ENCODE assay signal across 1 cellular context in genomic region chr1:43329995-43330751, GRCh38.
A peak's percentile ranks its signal among the peaks of the same experiment; 100 is the strongest.
TF ChIP-seq lines count a peak whose summit lies in the region.

No MANE protein-coding gene starts in this region.

TF ChIP-seq in HEK293, 187 proteins besides CTCF, POLR2A, EP300 and RAD21 (continued from another document):
- no peak for TF ChIP-seq REST (tag by site-specific recombination; IDR thresholded peaks at IDR 0.05)
- TF ChIP-seq ZNF266 (tag by site-specific recombination; IDR thresholded peaks at IDR 0.05; ENCODE audit: low read depth) = no peak
- TF ChIP-seq ZBTB6 (tag by site-specific recombination; IDR thresholded peaks at IDR 0.05) = no peak
- TF ChIP-seq KLF17 (tag by site-specific recombination; IDR thresholded peaks at IDR 0.05) = peak; percentile 68
- TF ChIP-seq MEIS1 (CRISPR knock-in tag; IDR thresholded peaks at IDR 0.05; ENCODE audit: borderline replicate concordance) = no peak
- TF ChIP-seq ZNF23 (tag by site-specific recombination; IDR thresholded peaks at IDR 0.05; ENCODE audit: borderline replicate concordance) = no peak
- TF ChIP-seq ZNF433 (tag by site-specific recombination; IDR thresholded peaks at IDR 0.05; ENCODE audit: low read depth) = no peak
- no peak for TF ChIP-seq REPIN1 (tag by site-specific recombination; IDR thresholded peaks at IDR 0.05; ENCODE audit: low read depth)
- TF ChIP-seq ZNF239 (tag by site-specific recombination; IDR thresholded peaks at IDR 0.05) = no peak
- no peak for TF ChIP-seq ZXDB (tag by site-specific recombination; IDR thresholded peaks at IDR 0.05)
- no peak for TF ChIP-seq HOXC10 (CRISPR knock-in tag; IDR thresholded peaks at IDR 0.05)
- TF ChIP-seq KLF1 (tag by site-specific recombination; IDR thresholded peaks at IDR 0.05) = 0 out of 2 replicates have a peak, but pooled peaks have one; percentile 51
- TF ChIP-seq ZNF548 (tag by site-specific recombination; IDR thresholded peaks at IDR 0.05) = no peak
- TF ChIP-seq RBAK (tag by site-specific recombination; IDR thresholded peaks at IDR 0.05) = no peak
- TF ChIP-seq ZSCAN30 (tag by site-specific recombination; IDR thresholded peaks at IDR 0.05) = no peak
- no peak for TF ChIP-seq ZNF677 (tag by site-specific recombination; IDR thresholded peaks at IDR 0.05)
